Comparison of ENCODE assay signal across 1 cellular context in the genomic region with DNA sequence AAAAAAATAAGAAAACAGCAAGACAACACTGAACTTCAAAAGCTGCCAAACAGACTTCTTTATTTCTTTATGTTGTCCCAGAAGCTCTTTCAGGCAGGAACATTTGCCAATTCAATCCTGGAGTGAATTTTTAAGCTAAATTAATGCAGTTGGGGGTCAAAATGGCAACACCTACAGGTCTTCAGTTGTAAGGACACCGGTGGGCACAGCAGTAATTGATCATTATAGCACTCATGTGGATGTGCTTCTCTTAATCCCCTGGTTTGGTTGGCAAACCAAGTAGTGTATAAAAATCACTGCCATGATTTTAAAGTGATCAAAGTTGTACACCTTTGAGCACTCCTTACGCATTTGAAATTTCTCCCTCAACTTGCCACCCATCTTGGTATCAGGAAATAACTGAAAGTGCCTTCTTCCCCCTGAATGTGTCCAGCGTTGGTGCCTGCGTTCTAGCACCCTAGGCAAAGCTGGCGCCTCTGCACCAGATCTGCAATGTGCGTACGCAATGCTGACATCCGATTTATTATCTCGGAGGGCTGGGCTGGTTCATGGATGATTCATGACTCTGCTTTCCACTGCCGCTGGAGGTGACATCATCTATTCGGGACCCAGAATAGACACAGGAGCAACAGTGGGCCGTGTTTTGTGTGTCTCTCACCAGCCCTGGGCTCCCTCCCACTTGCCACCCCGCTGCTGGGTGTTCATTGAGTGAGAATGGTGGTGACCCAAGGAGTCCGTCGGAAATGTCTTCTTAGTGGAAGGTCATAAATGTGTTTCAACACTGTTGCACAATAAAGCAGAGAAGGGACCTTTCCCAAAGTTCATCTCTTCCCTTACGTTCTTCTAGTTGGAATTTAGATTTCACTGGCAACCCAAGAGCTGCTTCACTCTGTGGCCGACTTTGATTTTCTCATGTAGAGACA.
TF ChIP-seq lines count a peak whose summit lies in the region.

No MANE protein-coding gene starts in this region.

TF ChIP-seq in SK-N-SH treated with all-trans-retinoic acid at 6 μM for 48 hours, 23 proteins besides CTCF, POLR2A, EP300 and RAD21 (continued from another document):
- TF ChIP-seq PPARA (CRISPR knock-in tag; IDR thresholded peaks at IDR 0.05; ENCODE audit: borderline replicate concordance) (peak; percentile 74; the same call in 1 of the 2 replicates), ESRRG (CRISPR knock-in tag; IDR thresholded peaks at IDR 0.05) (no peak), ISL1 (CRISPR knock-in tag; IDR thresholded peaks at IDR 0.05) (peak; percentile 58; the same call in 1 of the 2 replicates), SNAI2 (CRISPR knock-in tag; IDR thresholded peaks at IDR 0.05) (peak; percentile 78), ZC3H10 (CRISPR knock-in tag; IDR thresholded peaks at IDR 0.05) (no peak)
- TF ChIP-seq, protein P1, sequence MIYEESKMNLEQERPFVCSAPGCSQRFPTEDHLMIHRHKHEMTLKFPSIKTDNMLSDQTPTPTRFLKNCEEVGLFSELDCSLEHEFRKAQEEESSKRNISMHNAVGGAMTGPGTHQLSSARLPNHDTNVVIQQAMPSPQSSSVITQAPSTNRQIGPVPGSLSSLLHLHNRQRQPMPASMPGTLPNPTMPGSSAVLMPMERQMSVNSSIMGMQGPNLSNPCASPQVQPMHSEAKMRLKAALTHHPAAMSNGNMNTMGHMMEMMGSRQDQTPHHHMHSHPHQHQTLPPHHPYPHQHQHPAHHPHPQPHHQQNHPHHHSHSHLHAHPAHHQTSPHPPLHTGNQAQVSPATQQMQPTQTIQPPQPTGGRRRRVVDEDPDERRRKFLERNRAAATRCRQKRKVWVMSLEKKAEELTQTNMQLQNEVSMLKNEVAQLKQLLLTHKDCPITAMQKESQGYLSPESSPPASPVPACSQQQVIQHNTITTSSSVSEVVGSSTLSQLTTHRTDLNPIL (CRISPR knock-in tag; IDR thresholded peaks at IDR 0.05; ENCODE audit: low read depth): peak; percentile 95
TF ChIP-seq in SK-N-SH treated with all-trans-retinoic acid at 6 μM for 48 hours: peak in this region for 12.
